In genomic region chr9:4144869-4145268, GRCh38 we compare ENCODE assay signal across 13 cellular contexts.
DNase-seq lines count a peak whose midpoint lies in the region; ATAC-seq and TF ChIP-seq lines count a peak whose summit lies in the region.
"Had no signal": no experiment of that assay in that cellular context is flagged by ENCODE, and none has a peak within 500 bp of the region (broad histone marks: within the 10 kb centered on the region; RNA-seq: fewer than 3 reads in every experiment).

No MANE protein-coding gene starts in this region.

- H2BK120ac ChIP-seq in mesenchymal stem cell (ENCODE audit: low read depth, low read length): no peak overlapping the region

- no peaks in the 10 kb centered on the region for H3K9me3 ChIP-seq in SK-N-SH
- no peaks in the 10 kb centered on the region for H3K9me3 ChIP-seq in mesenchymal stem cell (ENCODE audit: control insufficient read depth, low read length)
- no peaks in the 10 kb centered on the region for H3K9me3 ChIP-seq in tibial artery
- H3K9me3 ChIP-seq: upper lobe of right lung had no signal

- peaks cover 74% of the 10 kb centered on the region for H3K79me2 ChIP-seq in SK-N-SH (ENCODE audit: insufficient read depth)

- WGBS in SK-N-SH (ENCODE audit: low lambda C conversion rate): 84% methylated on average over 2 of the region's 2 CpGs
- WGBS in mesenchymal stem cell: 45% methylated on average over 2 of the region's 2 CpGs

- no peak for TF ChIP-seq CTCF in SK-N-SH (IDR thresholded peaks at IDR 0.05)
- TF ChIP-seq CTCF in epithelial cell of esophagus (IDR thresholded peaks at IDR 0.05; ENCODE audit: insufficient read depth, low read depth, low read length, missing control alignments): no peak
- no peak for TF ChIP-seq CTCF in tibial artery (IDR thresholded peaks at IDR 0.05)

- intact Hi-C loops in tibial artery (cut with DNase I; ENCODE audit: low total_unique reads): no loop called here

- H3K18ac ChIP-seq in mesenchymal stem cell (ENCODE audit: low read depth in 1 of 2, low read length in 2 of 2): peak overlapping the region; percentile 57 to 58

- peak overlapping the region; percentile 54 for H2BK5ac ChIP-seq in mesenchymal stem cell (ENCODE audit: low read depth, low read length, poor library complexity, severe bottlenecking)

- DNase-seq in SK-N-SH: no peak
- peak; percentile 20 for DNase-seq in epithelial cell of esophagus (ENCODE audit: low read depth)
- peak; percentile 72 for DNase-seq in mesenchymal stem cell
- DNase-seq in tibial artery: no peak
- DNase-seq in iPS-NIHi7 (ENCODE audit: extremely low spot score): no peak
- DNase-seq: activated CD4-positive, CD25-positive, alpha-beta regulatory T cell treated with anti-CD3 and anti-CD28 coated beads, Interleukin-2, amount 50 U/mL, for 72 hours; amniotic stem cell; Karpas-422; NCI-H2107; upper lobe of right lung had no signal

- peak overlapping the region in 1 of 2 experiments; percentile 54 for H3K4ac ChIP-seq in mesenchymal stem cell (ENCODE audit: low read depth in 1 of 2, low read length in 2 of 2)

- peak overlapping the region in 1 of 2 experiments; percentile 6 for H2BK12ac ChIP-seq in mesenchymal stem cell (ENCODE audit: low read length in 2 of 2)

- H4K20me1 ChIP-seq in SK-N-SH (ENCODE audit: insufficient read depth): no peaks in the 10 kb centered on the region

- no peak for TF ChIP-seq EP300 in SK-N-SH (IDR thresholded peaks at IDR 0.05; ENCODE audit: borderline replicate concordance in 1 of 2, low read depth in 1 of 2, low read length in 1 of 2)

- H3K4me3 ChIP-seq in SK-N-SH (ENCODE audit: low read depth in 2 of 2, low read length in 1 of 2) (no peak overlapping the region), epithelial cell of esophagus (ENCODE audit: low read length) (no peak overlapping the region), mesenchymal stem cell (ENCODE audit: insufficient read depth in 1 of 2, low read depth in 1 of 2, low read length in 2 of 2) (peak overlapping the region in 1 of 2 experiments; percentile 68), tibial artery (peak overlapping the region; percentile 20 to 23)
- H3K4me3 ChIP-seq: upper lobe of right lung had no signal

- H3K36me3 ChIP-seq in SK-N-SH (replicated peaks in 1 of 2; ENCODE audit: control insufficient read depth in 1 of 2, insufficient read depth in 2 of 2, low read length in 1 of 2) (no peaks in the 10 kb centered on the region), mesenchymal stem cell (ENCODE audit: control insufficient read depth in 1 of 2, insufficient read depth in 2 of 2, low read depth in 1 of 2, low read length in 2 of 2) (no peaks in the 10 kb centered on the region), tibial artery (no peaks in the 10 kb centered on the region)
- H3K36me3 ChIP-seq: upper lobe of right lung had no signal

- CTCF ChIA-PET in SK-N-SH (lab: Yijun Ruan, JAX): no interaction called here

- peaks cover 0 to 33% of the 10 kb centered on the region in 2 experiments; a peak in 2 of 4 replicates for H3K4me1 ChIP-seq in SK-N-SH (ENCODE audit: control insufficient read depth in 1 of 2, insufficient read depth in 2 of 2, low read depth in 1 of 2, low read length in 1 of 2)
- H3K4me1 ChIP-seq in mesenchymal stem cell (ENCODE audit: control insufficient read depth, insufficient read depth, low read depth, low read length): peaks cover 14% of the 10 kb centered on the region
- peaks cover 0 to 28% (median 0%) of the 10 kb centered on the region in 4 donors for H3K4me1 ChIP-seq in tibial artery
- H3K4me1 ChIP-seq: upper lobe of right lung had no signal

- H3K4me2 ChIP-seq in SK-N-SH (peak overlapping the region; percentile 61), mesenchymal stem cell (ENCODE audit: low read length, poor library complexity, severe bottlenecking) (peak overlapping the region; percentile 8)

- H3K9ac ChIP-seq in SK-N-SH (peak overlapping the region; percentile 27; the same call in 1 of the 2 replicates), mesenchymal stem cell (ENCODE audit: low read length) (peak overlapping the region; percentile 82)

- H3K9me2 ChIP-seq in SK-N-SH: no peaks in the 10 kb centered on the region

- no peak; the same call in 2 of the 3 replicates for ATAC-seq in SK-N-SH treated with all-trans-retinoic acid at 6 μM for 48 hours
- ATAC-seq in GM21717 (IDR thresholded peaks at IDR 0.05; ENCODE audit: unreplicated experiment): no peak
- no peak for ATAC-seq in GM21367 (IDR thresholded peaks at IDR 0.05; ENCODE audit: unreplicated experiment)
- ATAC-seq: upper lobe of right lung had no signal

- H4K91ac ChIP-seq in mesenchymal stem cell (ENCODE audit: low read length): no peak overlapping the region

- H2AFZ ChIP-seq in SK-N-SH (ENCODE audit: low read depth) (no peak overlapping the region), mesenchymal stem cell (ENCODE audit: low read depth, low read length) (no peak overlapping the region)

- H3K79me1 ChIP-seq in mesenchymal stem cell (replicated peaks; ENCODE audit: low read length, poor library complexity, severe bottlenecking): peaks cover 5% of the 10 kb centered on the region

- H4K8ac ChIP-seq in mesenchymal stem cell (ENCODE audit: low read length): no peak overlapping the region

- H3K14ac ChIP-seq in mesenchymal stem cell (ENCODE audit: low read length in 2 of 2): no peak overlapping the region

- no peaks in the 10 kb centered on the region for H3K27me3 ChIP-seq in SK-N-SH (ENCODE audit: insufficient read depth)
- no peaks in the 10 kb centered on the region for H3K27me3 ChIP-seq in mesenchymal stem cell (ENCODE audit: control insufficient read depth in 1 of 2, insufficient read depth in 1 of 2, low read length in 2 of 2)
- H3K27me3 ChIP-seq in tibial artery: no peaks in the 10 kb centered on the region
- H3K27me3 ChIP-seq: upper lobe of right lung had no signal

- peak overlapping the region; percentile 78 for H2AK5ac ChIP-seq in mesenchymal stem cell (ENCODE audit: low read length, severe bottlenecking)

- POLR2A ChIA-PET in SK-N-SH (lab: Yijun Ruan, JAX): no interaction called here

- no peak overlapping the region for H3K23ac ChIP-seq in mesenchymal stem cell (ENCODE audit: low read length in 2 of 2)

- TF ChIP-seq RAD21 in SK-N-SH (IDR thresholded peaks at IDR 0.05; ENCODE audit: low read length): no peak

- H3F3A ChIP-seq in SK-N-SH (replicated peaks; ENCODE audit: insufficient read depth): peaks cover 10% of the 10 kb centered on the region

- H3K27ac ChIP-seq in SK-N-SH (ENCODE audit: low read depth in 2 of 2, low read length in 1 of 2): peak overlapping the region in 1 of 2 experiments; percentile 73; a peak in 2 of 4 replicates
- H3K27ac ChIP-seq in mesenchymal stem cell (ENCODE audit: low read length, poor library complexity, severe bottlenecking): peak overlapping the region; percentile 75
- H3K27ac ChIP-seq in tibial artery: peak overlapping the region; percentile 49 to 59
- H3K27ac ChIP-seq: upper lobe of right lung had no signal

- no peak overlapping the region for H2BK15ac ChIP-seq in mesenchymal stem cell (ENCODE audit: low read depth, poor library complexity, severe bottlenecking)

TF ChIP-seq in SK-N-SH, 30 proteins besides CTCF, POLR2A, EP300 and RAD21 (continues in another document):
- no peak for TF ChIP-seq TCF12 (IDR thresholded peaks at IDR 0.05)
- no peak for TF ChIP-seq GATA2 (CRISPR knock-in tag; IDR thresholded peaks at IDR 0.05)
- TF ChIP-seq RCOR1 (IDR thresholded peaks at IDR 0.05; ENCODE audit: low read length): no peak
- no peak for TF ChIP-seq MEF2A (IDR thresholded peaks at IDR 0.05; ENCODE audit: borderline replicate concordance, low read depth)
- TF ChIP-seq EZH2phosphoT487 (IDR thresholded peaks at IDR 0.05; ENCODE audit: borderline replicate concordance, low read depth): no peak
- no peak for TF ChIP-seq USF2 (IDR thresholded peaks at IDR 0.05; ENCODE audit: borderline replicate concordance, low read depth, low read length)
- no peak for TF ChIP-seq FOXM1 (IDR thresholded peaks at IDR 0.05; ENCODE audit: low read depth)

TF ChIP-seq in SK-N-SH treated with all-trans-retinoic acid at 6 μM for 48 hours, 23 proteins besides CTCF, POLR2A, EP300 and RAD21 (continues in another document):
- TF ChIP-seq ESRRG (CRISPR knock-in tag; IDR thresholded peaks at IDR 0.05) (no peak), BACH2 (CRISPR knock-in tag; IDR thresholded peaks at IDR 0.05; ENCODE audit: borderline replicate concordance) (no peak), ISL1 (CRISPR knock-in tag; IDR thresholded peaks at IDR 0.05) (no peak), ZNF70 (CRISPR knock-in tag; IDR thresholded peaks at IDR 0.05) (no peak), PPARA (CRISPR knock-in tag; IDR thresholded peaks at IDR 0.05; ENCODE audit: borderline replicate concordance) (no peak), TSHZ2 (CRISPR knock-in tag; IDR thresholded peaks at IDR 0.05) (no peak), GLIS3 (CRISPR knock-in tag; IDR thresholded peaks at IDR 0.05) (no peak), RARB (CRISPR knock-in tag; IDR thresholded peaks at IDR 0.05) (no peak), CSDC2 (CRISPR knock-in tag; IDR thresholded peaks at IDR 0.05) (no peak)

Comparison
In these comparisons a context has a peak if more than half of its experiments do, and no peak if none do; other contexts are left out.
1. DNase-seq: peak in epithelial cell of esophagus (single experiment) and mesenchymal stem cell (single experiment); none in SK-N-SH (single experiment), tibial artery (0 of 2) and iPS-NIHi7 (single experiment).
2. H3K4me3 ChIP-seq: peak in tibial artery (2 of 2); none in SK-N-SH (0 of 2) and epithelial cell of esophagus (single experiment).